In genomic region chr19:6519289-6519688, GRCh38 we compare ENCODE assay signal across 12 cellular contexts. TPM values are rescaled to one million over a fixed set of nuclear protein-coding genes. Genes with fewer than 3 reads are reported as not detected.
DNase-seq lines count a peak whose midpoint lies in the region; ATAC-seq and TF ChIP-seq lines count a peak whose summit lies in the region.
"Had no signal": no experiment of that assay in that cellular context is flagged by ENCODE, and none has a peak within 500 bp of the region (broad histone marks: within the 10 kb centered on the region; RNA-seq: fewer than 3 reads in every experiment).

No MANE protein-coding gene starts in this region.

- no peaks in the 10 kb centered on the region for H3K9me3 Mint-ChIP-seq in memory B cell
- no peaks in the 10 kb centered on the region for H3K9me3 Mint-ChIP-seq in effector memory CD8-positive, alpha-beta T cell
- H3K9me3 Mint-ChIP-seq: activated naive CD4-positive, alpha-beta T cell treated with anti-CD3 and anti-CD28 coated beads, Interleukin-2, amount 10 ng/mL, durations not matched to agents 7 days and 5 days had no signal

- no peaks in the 10 kb centered on the region for H3K36me3 Mint-ChIP-seq in memory B cell
- H3K36me3 Mint-ChIP-seq in effector memory CD8-positive, alpha-beta T cell (ENCODE audit: insufficient read depth) = peaks cover 10% of the 10 kb centered on the region
- H3K36me3 Mint-ChIP-seq: activated naive CD4-positive, alpha-beta T cell treated with anti-CD3 and anti-CD28 coated beads, Interleukin-2, amount 10 ng/mL, durations not matched to agents 7 days and 5 days had no signal

- peaks cover 3% of the 10 kb centered on the region; the same call in 1 of the 2 replicates for H3K36me3 ChIP-seq in DOHH2 (ENCODE audit: control insufficient read depth, low read length)

- no peaks in the 10 kb centered on the region for H3K9me3 ChIP-seq in DOHH2 (ENCODE audit: control insufficient read depth, insufficient read depth, low read length)

- no peak for ATAC-seq in memory B cell (ENCODE audit: low read depth)
- ATAC-seq in HG03095 (IDR thresholded peaks at IDR 0.05; ENCODE audit: unreplicated experiment) = no peak
- no peak for ATAC-seq in GM19328 (IDR thresholded peaks at IDR 0.05; ENCODE audit: unreplicated experiment)
- ATAC-seq in effector memory CD8-positive, alpha-beta T cell (replicated peaks) = no peak

- no peak overlapping the region for H3K4me3 Mint-ChIP-seq in memory B cell
- peak overlapping the region in 1 of 2 donors; percentile 15 for H3K4me3 Mint-ChIP-seq in effector memory CD8-positive, alpha-beta T cell

- DNase-seq in LHCN-M2 (ENCODE audit: low read depth) (peak; percentile 82), astrocyte of the cerebellum (ENCODE audit: low read depth) (peak; percentile 68), memory B cell (ENCODE audit: low spot score in 2 of 2) (no peak), middle frontal gyrus (ENCODE audit: extremely low spot score, low spot score) (no peak)
- no peak for DNase-seq in effector memory CD8-positive, alpha-beta T cell
- DNase-seq: activated naive CD4-positive, alpha-beta T cell treated with anti-CD3 and anti-CD28 coated beads, Interleukin-2, amount 10 ng/mL, durations not matched to agents 7 days and 5 days; midbrain; NK-92 treated with Interleukin-12 subunit alpha and Interleukin-12 subunit beta, amount 100 ng/mL, for 24 hours had no signal

- TF ChIP-seq CTCF in DOHH2 (IDR thresholded peaks at IDR 0.05; ENCODE audit: low read depth, low read length, poor library complexity, severe bottlenecking) (no peak), astrocyte of the cerebellum (IDR thresholded peaks at IDR 0.05; ENCODE audit: low read depth, low read length, missing control alignments) (no peak)

- H3K27ac ChIP-seq in DOHH2 (ENCODE audit: low read depth, low read length) = 0 out of 2 replicates have a peak overlapping the region, but pooled peaks have one; percentile 0

- in situ Hi-C loops in astrocyte of the cerebellum (cut with HindIII; ENCODE audit: low sequenced_read_pairs) = no loop called here

- no peak overlapping the region for H3K4me2 ChIP-seq in DOHH2 (ENCODE audit: low read length)

- no peaks in the 10 kb centered on the region for H3K9me2 ChIP-seq in DOHH2 (replicated peaks; ENCODE audit: control insufficient read depth, low read length)

- H3K27ac Mint-ChIP-seq in memory B cell = peak overlapping the region; percentile 39
- H3K27ac Mint-ChIP-seq in effector memory CD8-positive, alpha-beta T cell = peak overlapping the region in 1 of 2 donors; percentile 85
- H3K27ac Mint-ChIP-seq: activated naive CD4-positive, alpha-beta T cell treated with anti-CD3 and anti-CD28 coated beads, Interleukin-2, amount 10 ng/mL, durations not matched to agents 7 days and 5 days had no signal

- no peaks in the 10 kb centered on the region for H3K27me3 Mint-ChIP-seq in memory B cell
- H3K27me3 Mint-ChIP-seq in effector memory CD8-positive, alpha-beta T cell = no peaks in the 10 kb centered on the region

- H3K27me3 ChIP-seq in DOHH2 (ENCODE audit: control insufficient read depth, low read length) = no peaks in the 10 kb centered on the region

- peaks cover 74% of the 10 kb centered on the region for H3K4me1 ChIP-seq in DOHH2 (ENCODE audit: control insufficient read depth, low read length)

- H3K4me1 Mint-ChIP-seq in memory B cell = peaks cover 37% of the 10 kb centered on the region
- peaks cover 42 to 45% of the 10 kb centered on the region in 2 donors for H3K4me1 Mint-ChIP-seq in effector memory CD8-positive, alpha-beta T cell (ENCODE audit: low read depth in 2 of 2)

- peaks cover 42% of the 10 kb centered on the region for H3F3A ChIP-seq in DOHH2 (ENCODE audit: control insufficient read depth, insufficient read depth)

- H4K20me1 ChIP-seq in DOHH2 (ENCODE audit: control insufficient read depth, insufficient read depth, low read depth, low read length) = no peaks in the 10 kb centered on the region

- H3K4me3 ChIP-seq in DOHH2 (ENCODE audit: low read length) (no peak overlapping the region), astrocyte of the cerebellum (ENCODE audit: low read depth, low read length) (no peak overlapping the region)

- H3K79me2 ChIP-seq in DOHH2 (ENCODE audit: control insufficient read depth, low read length) = no peaks in the 10 kb centered on the region

RNA-seq across cellular contexts. Expression of gene TNFSF9, which starts 11.5 kb away (rescaled TPM):
- 1.3 and 1.7 TPM in 2 replicates for total RNA-seq in LHCN-M2 (2014; rRNA removed)
- polyA plus RNA-seq in LHCN-M2 (2012) = 2.3 TPM

RNA-seq across cellular contexts. Expression of gene TUBB4A, which starts 17.2 kb away (rescaled TPM):
- total RNA-seq in LHCN-M2 (2014; rRNA removed) = not detected in 2 replicates
- 0.02 TPM for polyA plus RNA-seq in LHCN-M2 (2012)
- total RNA-seq: glomerular endothelial cell had no signal

RNA-seq across cellular contexts. Expression of gene DENND1C, which starts 37.7 kb away (rescaled TPM):
- not detected in 2 replicates for total RNA-seq in LHCN-M2 (2014; rRNA removed)
- polyA plus RNA-seq in LHCN-M2 (2012) = 0.05 TPM
- total RNA-seq: glomerular endothelial cell had no signal

RNA-seq across cellular contexts. Expression of gene CRB3, which starts 55.2 kb away (rescaled TPM):
- not detected in 2 replicates for total RNA-seq in LHCN-M2 (2014; rRNA removed)
- polyA plus RNA-seq in LHCN-M2 (2012) = not detected
- total RNA-seq: glomerular endothelial cell had no signal

RNA-seq across cellular contexts. Expression of gene SLC25A23, which starts 59.7 kb away (rescaled TPM):
- 5.5 TPM in 2 replicates for total RNA-seq in LHCN-M2 (2014; rRNA removed)
- 9.4 TPM for polyA plus RNA-seq in LHCN-M2 (2012)

Comparison
In these comparisons a context has a peak if more than half of its experiments do, and no peak if none do; other contexts are left out.
1. DNase-seq: peak in LHCN-M2 (single experiment) and astrocyte of the cerebellum (single experiment); none in memory B cell (0 of 2), middle frontal gyrus (single experiment) and effector memory CD8-positive, alpha-beta T cell (0 of 3).